Comparison of ENCODE assay signal across 8 cellular contexts in the genomic region with DNA sequence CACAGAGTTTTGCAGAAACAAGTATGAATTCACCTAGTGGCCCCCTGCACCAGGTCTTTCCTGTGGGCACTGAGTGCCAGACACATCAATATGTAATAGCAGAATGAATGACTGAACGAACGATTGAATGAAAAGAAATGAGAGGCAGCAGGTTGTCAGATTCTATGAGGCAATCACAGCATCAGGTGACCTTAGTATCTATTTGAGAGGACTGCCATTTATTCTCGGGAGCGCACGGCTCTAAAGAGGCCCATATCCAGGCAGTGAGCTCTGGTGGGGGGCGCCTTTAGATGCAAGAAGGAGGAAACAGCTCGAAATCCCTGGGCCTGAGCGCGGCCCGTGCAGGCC. TPM values are rescaled to one million over a fixed set of nuclear protein-coding genes. Genes with fewer than 3 reads are reported as not detected.
DNase-seq lines count a peak whose midpoint lies in the region; ATAC-seq and TF ChIP-seq lines count a peak whose summit lies in the region.

No MANE protein-coding gene starts in this region.

- DNase-seq in activated CD4-positive, alpha-beta T cell treated with anti-CD3 and anti-CD28 coated beads, Interleukin-2, amount 10 ng/mL, durations not matched to agents 24 days and 14 days = no peak
- no peak for DNase-seq in activated CD4-positive, alpha-beta T cell treated with anti-CD3 and anti-CD28 coated beads, Interleukin-2, amount 50 U/mL, for 4 hours
- DNase-seq in LoVo (ENCODE audit: low spot score) (peak; percentile 31), choroid plexus epithelial cell (ENCODE audit: low read depth) (no peak), GM19238 (ENCODE audit: insufficient read length, low spot score) (no peak)

- H3K27me3 ChIP-seq in muscle layer of duodenum (ENCODE audit: low read depth, low read length) = no peaks in the 10 kb centered on the region

- H3K36me3 ChIP-seq in muscle layer of duodenum (ENCODE audit: control insufficient read depth in 1 of 2, insufficient read depth in 2 of 2, low read length in 2 of 2) = peaks cover 1 to 4% of the 10 kb centered on the region in 2 donors

- H3K36me3 Mint-ChIP-seq in activated CD4-positive, alpha-beta T cell treated with anti-CD3 and anti-CD28 coated beads, Interleukin-2, amount 10 ng/mL, durations not matched to agents 24 days and 14 days (ENCODE audit: low read depth) = no peaks in the 10 kb centered on the region

- peak overlapping the region; percentile 65 for H3K27ac Mint-ChIP-seq in activated CD4-positive, alpha-beta T cell treated with anti-CD3 and anti-CD28 coated beads, Interleukin-2, amount 10 ng/mL, durations not matched to agents 24 days and 14 days

- peaks cover 0 to 24% of the 10 kb centered on the region in 2 donors for H3K4me1 ChIP-seq in muscle layer of duodenum (ENCODE audit: control insufficient read depth in 1 of 2, insufficient read depth in 2 of 2, low read length in 2 of 2)

- peak overlapping the region; percentile 12 for H3K27ac ChIP-seq in muscle layer of duodenum (ENCODE audit: low read length)

- ATAC-seq in HG02763 (IDR thresholded peaks at IDR 0.05; ENCODE audit: unreplicated experiment) (no peak), HG03108 (IDR thresholded peaks at IDR 0.05; ENCODE audit: unreplicated experiment) (no peak)

- intact Hi-C loops in activated CD4-positive, alpha-beta T cell treated with anti-CD3 and anti-CD28 coated beads, Interleukin-2, amount 10 ng/mL, durations not matched to agents 24 days and 14 days (cut with micrococcal nuclease) = loop anchor here (5.0 to 10.0 kb wide), 4 partner anchors 40 to 318 kb away; a partner anchor contains a TSS

- H3K4me3 Mint-ChIP-seq in activated CD4-positive, alpha-beta T cell treated with anti-CD3 and anti-CD28 coated beads, Interleukin-2, amount 10 ng/mL, durations not matched to agents 24 days and 14 days = peak overlapping the region; percentile 86

- peaks cover 67% of the 10 kb centered on the region for H3K27me3 Mint-ChIP-seq in activated CD4-positive, alpha-beta T cell treated with anti-CD3 and anti-CD28 coated beads, Interleukin-2, amount 10 ng/mL, durations not matched to agents 24 days and 14 days

- peaks cover 7% of the 10 kb centered on the region for H3K4me1 Mint-ChIP-seq in activated CD4-positive, alpha-beta T cell treated with anti-CD3 and anti-CD28 coated beads, Interleukin-2, amount 10 ng/mL, durations not matched to agents 24 days and 14 days

- TF ChIP-seq CTCF in choroid plexus epithelial cell (conservative IDR thresholded peaks at IDR 0.05; ENCODE audit: low read depth, low read length) = no peak

- no peaks in the 10 kb centered on the region for H3K9me3 Mint-ChIP-seq in activated CD4-positive, alpha-beta T cell treated with anti-CD3 and anti-CD28 coated beads, Interleukin-2, amount 10 ng/mL, durations not matched to agents 24 days and 14 days

- no peaks in the 10 kb centered on the region for H3K9me3 ChIP-seq in muscle layer of duodenum (ENCODE audit: control insufficient read depth in 1 of 2, low read length in 2 of 2)

- H3K4me3 ChIP-seq in choroid plexus epithelial cell (ENCODE audit: low read depth, low read length) = peak overlapping the region; percentile 80
- H3K4me3 ChIP-seq in muscle layer of duodenum (ENCODE audit: low read depth in 1 of 2, low read length in 2 of 2) = peak overlapping the region; percentile 31 to 83

RNA-seq across cellular contexts. Expression of a gene that starts 0.5 kb away (rescaled TPM):
- 1.7 and 1.9 TPM in 2 replicates for total RNA-seq in activated CD4-positive, alpha-beta T cell treated with anti-CD3 and anti-CD28 coated beads, Interleukin-2, amount 10 ng/mL, durations not matched to agents 24 days and 14 days
